10 cellular contexts compared by ENCODE assay signal in genomic region chr21:45382698-45383000, GRCh38.
"Had no signal": no experiment of that assay in that cellular context is flagged by ENCODE, and none has a peak within 500 bp of the region (broad histone marks: within the 10 kb centered on the region; RNA-seq: fewer than 3 reads in every experiment).

No MANE protein-coding gene starts in this region.

- H3K27me3 ChIP-seq: hepatocyte had no signal

- H3K4me2 ChIP-seq: hepatocyte had no signal

- ATAC-seq: activated CD4-positive, CD25-positive, alpha-beta regulatory T cell treated with anti-CD3 and anti-CD28 coated beads, Interleukin-2, amount 50 U/mL, for 24 hours; gastrocnemius medialis had no signal

- H3K36me3 ChIP-seq: gastrocnemius medialis, suprapubic skin had no signal

- FAIRE-seq: astrocyte, bronchial epithelial cell had no signal

- DNase-seq: activated CD4-positive, alpha-beta T cell treated with anti-CD3 and anti-CD28 coated beads, Interleukin-2, amount 50 U/mL, for 1 hour; activated naive CD4-positive, alpha-beta T cell treated with anti-CD3 and anti-CD28 coated beads for 36 hours; trophoblast cell had no signal

- H3K4me3 ChIP-seq: gastrocnemius medialis, hepatocyte, skin epidermis, suprapubic skin had no signal

- H3K9me3 ChIP-seq: gastrocnemius medialis, suprapubic skin had no signal

- H3K27ac ChIP-seq: gastrocnemius medialis, hepatocyte, skin epidermis, suprapubic skin had no signal

- H2AFZ ChIP-seq: hepatocyte had no signal
